ENCODE assay signal across 1 cellular context in the genomic region with DNA sequence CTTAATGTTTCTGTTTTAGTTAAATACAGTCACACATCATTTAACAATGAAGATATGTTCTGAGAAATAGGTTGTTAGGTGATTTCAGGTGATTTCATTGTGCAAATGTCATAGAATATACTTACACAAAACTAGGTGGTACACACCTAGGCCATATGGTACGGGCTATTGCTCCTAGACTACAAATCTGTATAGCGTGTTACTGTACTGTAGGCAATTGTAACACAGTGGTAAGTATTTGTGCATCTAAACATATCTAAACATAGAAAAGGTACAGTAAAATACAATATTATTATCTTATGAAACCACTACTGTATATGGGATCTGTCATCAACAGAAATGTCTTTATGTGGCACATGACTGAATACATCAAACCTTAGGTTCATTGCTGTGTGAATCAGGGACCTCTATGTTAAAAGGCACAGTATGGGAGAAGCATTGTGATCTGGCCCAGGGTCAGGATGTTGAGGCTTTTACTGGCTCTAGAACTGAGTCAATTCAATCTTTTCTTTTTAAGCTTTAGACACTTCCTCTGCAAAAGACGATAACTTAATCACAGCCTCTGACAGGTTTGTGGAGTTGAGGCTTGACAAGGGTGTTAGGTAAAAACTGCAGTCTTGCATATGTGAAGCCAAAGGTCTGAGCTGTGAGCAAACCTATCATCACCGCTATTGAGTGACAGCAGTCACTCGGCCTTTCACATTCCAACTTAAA.
TF ChIP-seq lines count a peak whose summit lies in the region.

No MANE protein-coding gene starts in this region.

TF ChIP-seq in A549, 52 proteins besides CTCF, POLR2A, EP300 and RAD21 (continued from another document):
- TF ChIP-seq REST (IDR thresholded peaks at IDR 0.05) (no peak), NFE2L2 (conservative IDR thresholded peaks at IDR 0.05; ENCODE audit: low read length) (no peak), PHF8 (IDR thresholded peaks at IDR 0.05; ENCODE audit: borderline replicate concordance, low read depth) (no peak)
- TF ChIP-seq, protein P1, sequence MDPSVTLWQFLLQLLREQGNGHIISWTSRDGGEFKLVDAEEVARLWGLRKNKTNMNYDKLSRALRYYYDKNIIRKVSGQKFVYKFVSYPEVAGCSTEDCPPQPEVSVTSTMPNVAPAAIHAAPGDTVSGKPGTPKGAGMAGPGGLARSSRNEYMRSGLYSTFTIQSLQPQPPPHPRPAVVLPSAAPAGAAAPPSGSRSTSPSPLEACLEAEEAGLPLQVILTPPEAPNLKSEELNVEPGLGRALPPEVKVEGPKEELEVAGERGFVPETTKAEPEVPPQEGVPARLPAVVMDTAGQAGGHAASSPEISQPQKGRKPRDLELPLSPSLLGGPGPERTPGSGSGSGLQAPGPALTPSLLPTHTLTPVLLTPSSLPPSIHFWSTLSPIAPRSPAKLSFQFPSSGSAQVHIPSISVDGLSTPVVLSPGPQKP (IDR thresholded peaks at IDR 0.05; ENCODE audit: low read depth, low read length), result no peak
